ENCODE assay signal across 10 cellular contexts in the genomic region with DNA sequence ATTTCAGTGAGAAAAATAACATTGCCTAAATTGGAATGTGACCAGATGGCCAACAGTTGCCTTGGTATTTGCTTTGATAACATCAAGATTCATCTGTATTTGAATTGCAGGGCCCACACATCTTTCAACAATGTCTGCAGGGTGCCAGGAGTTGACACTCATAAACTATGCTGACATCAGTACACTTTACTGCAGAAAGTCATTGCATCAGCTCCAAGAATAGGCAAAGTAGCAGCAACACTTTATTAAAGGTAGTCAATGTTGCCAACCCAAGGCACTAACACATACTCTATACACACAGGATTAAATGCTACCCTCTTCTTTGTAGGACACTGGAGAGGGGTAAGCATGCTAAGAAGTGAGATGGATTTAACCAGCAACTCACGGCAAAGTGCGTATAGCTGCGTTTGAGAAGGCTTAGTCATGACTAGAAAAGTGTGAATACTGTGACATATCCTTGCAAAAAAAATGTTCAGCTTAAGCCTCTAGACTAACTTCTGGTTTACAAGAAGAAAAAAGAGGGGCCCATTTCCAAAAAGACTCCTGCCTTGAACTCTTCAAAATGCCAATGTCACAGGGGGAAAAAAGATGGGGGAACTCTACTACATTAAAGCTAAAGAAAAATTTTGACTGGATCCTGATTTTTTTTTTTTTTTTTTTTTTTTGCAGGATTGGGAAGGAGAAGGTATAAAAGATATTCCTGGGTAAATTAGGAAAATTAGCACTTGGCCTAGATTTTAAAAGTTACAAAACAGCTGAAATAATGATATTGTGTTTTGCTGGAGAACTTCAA. TPM values are rescaled to one million over a fixed set of nuclear protein-coding genes. Genes with fewer than 3 reads are reported as not detected.
DNase-seq lines count a peak whose midpoint lies in the region; ATAC-seq and TF ChIP-seq lines count a peak whose summit lies in the region.
"Had no signal": no experiment of that assay in that cellular context is flagged by ENCODE, and none has a peak within 500 bp of the region (broad histone marks: within the 10 kb centered on the region; RNA-seq: fewer than 3 reads in every experiment).

No MANE protein-coding gene starts in this region.

- H3K4me3 ChIP-seq in choroid plexus epithelial cell (ENCODE audit: low read depth, low read length): no peak overlapping the region
- peak overlapping the region; percentile 89 for H3K4me3 ChIP-seq in parathyroid adenoma (ENCODE audit: low read depth, low read length)
- H3K4me3 ChIP-seq: mucosa of descending colon had no signal

- H3K9me3 ChIP-seq in parathyroid adenoma (ENCODE audit: control insufficient read depth, low read length): no peaks in the 10 kb centered on the region
- H3K9me3 ChIP-seq: mucosa of descending colon had no signal

- peak overlapping the region; percentile 97 for H3K4me2 ChIP-seq in parathyroid adenoma (ENCODE audit: low read length)

- H3K36me3 ChIP-seq in parathyroid adenoma (ENCODE audit: control insufficient read depth, insufficient read depth, low read length): no peaks in the 10 kb centered on the region

- H3K27ac ChIP-seq in parathyroid adenoma: peak overlapping the region; percentile 99

- ATAC-seq in esophagus mucosa: no peak
- no peak for ATAC-seq in left lobe of liver
- ATAC-seq: mucosa of descending colon had no signal

- peaks cover 3% of the 10 kb centered on the region for H3K79me2 ChIP-seq in parathyroid adenoma

- H3K27me3 ChIP-seq in parathyroid adenoma (ENCODE audit: control insufficient read depth, insufficient read depth, low read length): no peaks in the 10 kb centered on the region

- peaks cover 36% of the 10 kb centered on the region for H3K4me1 ChIP-seq in parathyroid adenoma

- H2AFZ ChIP-seq in parathyroid adenoma: no peak overlapping the region

- DNase-seq in EH (ENCODE audit: low read depth) (peak; percentile 98), NCI-H446 treated with DMSO at 0.1 percent for 48 hours (lab: John Stamatoyannopoulos, UW) (peak; percentile 8), choroid plexus epithelial cell (ENCODE audit: low read depth) (peak; percentile 90), NCI-H526 treated with DMSO at 0.1 percent for 48 hours (lab: John Stamatoyannopoulos, UW) (no peak), left lobe of liver (ENCODE audit: low spot score) (no peak)
- no peak for DNase-seq in activated CD4-positive, alpha-beta T cell treated with anti-CD3 and anti-CD28 coated beads, Interleukin-2, amount 50 U/mL, for 1 hour
- DNase-seq: KG1, mucosa of descending colon had no signal

- TF ChIP-seq CTCF in choroid plexus epithelial cell (conservative IDR thresholded peaks at IDR 0.05; ENCODE audit: low read depth, low read length): no peak
- no peak for TF ChIP-seq CTCF in parathyroid adenoma (IDR thresholded peaks at IDR 0.05)

- H3K9ac ChIP-seq in parathyroid adenoma: no peak overlapping the region

RNA-seq across cellular contexts. Expression of a gene that starts 2.2 kb away (rescaled TPM):
- total RNA-seq in esophagus mucosa: 12.6 TPM
- 11.1 TPM for total RNA-seq in left lobe of liver

RNA-seq across cellular contexts. Expression of a gene that starts 2.7 kb away (rescaled TPM):
- total RNA-seq in esophagus mucosa (38.8 TPM), left lobe of liver (20.3 TPM)

RNA-seq across cellular contexts. Expression of a gene that starts 45.0 kb away (rescaled TPM):
- 144 TPM for total RNA-seq in esophagus mucosa
- 30.3 TPM for total RNA-seq in left lobe of liver

Comparison
In these comparisons a context has a peak if more than half of its experiments do, and no peak if none do; other contexts are left out.
1. DNase-seq: peak in EH (single experiment), NCI-H446 treated with DMSO at 0.1 percent for 48 hours (single experiment) and choroid plexus epithelial cell (single experiment); none in activated CD4-positive, alpha-beta T cell treated with anti-CD3 and anti-CD28 coated beads, Interleukin-2, amount 50 U/mL, for 1 hour (single experiment), NCI-H526 treated with DMSO at 0.1 percent for 48 hours (single experiment) and left lobe of liver (single experiment).